In the genomic region with DNA sequence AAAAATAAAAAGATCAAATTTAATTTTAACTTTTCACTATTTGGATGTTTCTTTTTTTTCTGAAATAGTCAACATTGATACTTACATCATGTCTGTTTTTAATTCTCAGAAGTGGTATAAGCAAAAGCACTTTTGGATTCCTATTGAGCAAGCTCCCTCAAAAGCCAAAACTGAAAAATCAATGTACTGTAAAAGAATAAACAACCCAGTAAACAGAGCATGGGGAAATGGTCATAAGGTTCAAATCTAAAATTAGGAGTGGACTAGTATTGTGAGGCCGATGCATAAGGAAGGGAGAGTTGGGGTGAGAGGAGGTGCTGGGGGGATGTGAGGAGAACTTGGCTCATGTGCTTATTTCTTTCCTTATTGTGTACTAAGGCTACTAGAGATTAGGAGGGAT, we compare ENCODE assay signal across 13 cellular contexts. TPM values are rescaled to one million over a fixed set of nuclear protein-coding genes. Genes with fewer than 3 reads are reported as not detected.
DNase-seq lines count a peak whose midpoint lies in the region; ATAC-seq lines count a peak whose summit lies in the region.
"Had no signal": no experiment of that assay in that cellular context is flagged by ENCODE, and none has a peak within 500 bp of the region (broad histone marks: within the 10 kb centered on the region; RNA-seq: fewer than 3 reads in every experiment).

No MANE protein-coding gene starts in this region.

- H4K20me1 ChIP-seq in GM23248 (ENCODE audit: insufficient read depth): no peaks in the 10 kb centered on the region

- H3K9me3 ChIP-seq in GM23248 (ENCODE audit: low read depth): no peaks in the 10 kb centered on the region
- no peaks in the 10 kb centered on the region for H3K9me3 ChIP-seq in adipocyte (ENCODE audit: control insufficient read depth, low read length)
- no peaks in the 10 kb centered on the region for H3K9me3 ChIP-seq in subcutaneous abdominal adipose tissue (ENCODE audit: control insufficient read depth in 5 of 5, low read length in 5 of 5)

- peak overlapping the region; percentile 51 for H3K27ac ChIP-seq in GM23248
- H3K27ac ChIP-seq in subcutaneous abdominal adipose tissue (ENCODE audit: low read depth, low read length): peak overlapping the region; percentile 79
- H3K27ac ChIP-seq: C4-2B had no signal

- H3K36me3 ChIP-seq in GM23248 (ENCODE audit: low read depth) (peaks cover 88% of the 10 kb centered on the region), adipocyte (ENCODE audit: control insufficient read depth, insufficient read depth, low read length, severe bottlenecking) (peaks cover 54% of the 10 kb centered on the region), subcutaneous abdominal adipose tissue (ENCODE audit: control insufficient read depth in 5 of 5, insufficient read depth in 5 of 5, low read length in 5 of 5) (peaks cover 0 to 11% (median 5%) of the 10 kb centered on the region in 5 donors)
- H3K36me3 ChIP-seq: BE2C had no signal

- no peak overlapping the region for H3K4me2 ChIP-seq in GM23248 (ENCODE audit: unreplicated experiment)

- in situ Hi-C loops in GM23248 (cut with MboI): no loop called here

- H2AFZ ChIP-seq in GM23248: no peak overlapping the region

- H3K4me3 ChIP-seq in GM23248 (no peak overlapping the region), adipocyte (ENCODE audit: low read length) (no peak overlapping the region), subcutaneous abdominal adipose tissue (ENCODE audit: low read depth in 1 of 5, low read length in 5 of 5) (no peak overlapping the region)

- H3K9ac ChIP-seq in GM23248 (no peak overlapping the region), adipocyte (ENCODE audit: low read length) (no peak overlapping the region), subcutaneous abdominal adipose tissue (ENCODE audit: low read length in 5 of 5) (peak overlapping the region in 2 of 5 donors; percentile 41 to 48)

- ATAC-seq in left lobe of liver (peak; percentile 89), HG03135 (IDR thresholded peaks at IDR 0.05; ENCODE audit: unreplicated experiment) (no peak), GM21576 (IDR thresholded peaks at IDR 0.05; ENCODE audit: unreplicated experiment) (no peak)

- no peaks in the 10 kb centered on the region for H3K9me2 ChIP-seq in GM23248 (ENCODE audit: insufficient read depth)

- WGBS in GM23248 (ENCODE audit: low coverage in 1 of 2, low lambda C conversion rate in 2 of 2, missing lambda C conversion rate in 2 of 2), 2 experiments: 19 to 23% methylated on average over 1 of the region's 1 CpG

- H3K79me2 ChIP-seq in GM23248 (ENCODE audit: insufficient read depth): peaks cover 97% of the 10 kb centered on the region

- no peak for DNase-seq in GM23248
- DNase-seq in adipocyte (ENCODE audit: low read depth): peak; percentile 71
- no peak for DNase-seq in left lobe of liver (ENCODE audit: low spot score)
- DNase-seq in D341Med (ENCODE audit: low spot score): no peak
- DNase-seq: BE2C; CD4-positive, alpha-beta memory T cell; DND-41; GDM1; H7 had no signal

- H3K27me3 ChIP-seq in GM23248 (replicated peaks; ENCODE audit: insufficient read depth): no peaks in the 10 kb centered on the region
- H3K27me3 ChIP-seq in adipocyte (replicated peaks; ENCODE audit: control insufficient read depth, insufficient read depth, low read length): no peaks in the 10 kb centered on the region
- no peaks in the 10 kb centered on the region for H3K27me3 ChIP-seq in subcutaneous abdominal adipose tissue (ENCODE audit: control insufficient read depth in 5 of 5, insufficient read depth in 4 of 5, low read length in 5 of 5)
- H3K27me3 ChIP-seq: BE2C had no signal

- H3F3A ChIP-seq in GM23248 (ENCODE audit: insufficient read depth): peaks cover 93% of the 10 kb centered on the region

- peaks cover 59% of the 10 kb centered on the region for H3K4me1 ChIP-seq in GM23248 (ENCODE audit: insufficient read depth)
- peaks cover 26% of the 10 kb centered on the region for H3K4me1 ChIP-seq in adipocyte (ENCODE audit: control insufficient read depth, insufficient read depth, low read length)
- H3K4me1 ChIP-seq in subcutaneous abdominal adipose tissue (ENCODE audit: control insufficient read depth in 5 of 5, insufficient read depth in 5 of 5, low read length in 5 of 5): peaks cover 0 to 22% (median 9%) of the 10 kb centered on the region in 5 donors
- H3K4me1 ChIP-seq: BE2C had no signal

RNA-seq across cellular contexts. Expression of a gene that starts 37.9 kb away (rescaled TPM):
- 4.3 and 4.9 TPM in 2 replicates for total RNA-seq in GM23248 (2014; rRNA removed; shearing (Covaris generic))
- 4.1 and 6.0 TPM in 2 replicates for polyA plus RNA-seq in GM23248 (2016; fragmentation: Nextera tagmentation; extraction: Ambion mirVana)
- 16.9 TPM for total RNA-seq in left lobe of liver

RNA-seq across cellular contexts. Expression of a gene that starts 57.9 kb away (rescaled TPM):
- total RNA-seq in GM23248 (2014; rRNA removed; shearing (Covaris generic)): 293 and 306 TPM in 2 replicates
- 36.9 and 38.4 TPM in 2 replicates for polyA plus RNA-seq in GM23248 (2016; fragmentation: Nextera tagmentation; extraction: Ambion mirVana)
- 1.2 TPM for total RNA-seq in left lobe of liver
- total RNA-seq: CD4-positive, alpha-beta memory T cell had no signal
- polyA plus RNA-seq: CD4-positive, alpha-beta memory T cell had no signal

Comparison
In these comparisons a context has a peak if more than half of its experiments do, and no peak if none do; other contexts are left out.
1. RNA of a gene that starts 57.9 kb away (total RNA-seq): 293 to 306 TPM in GM23248; 1.2 TPM in left lobe of liver (single experiment); every median in the first group is over 100 times any median in the second.